Comparison of ENCODE assay signal across 9 cellular contexts in genomic region chr7:17041324-17041723, GRCh38.
DNase-seq lines count a peak whose midpoint lies in the region; ATAC-seq and TF ChIP-seq lines count a peak whose summit lies in the region.
"Had no signal": no experiment of that assay in that cellular context is flagged by ENCODE, and none has a peak within 500 bp of the region (broad histone marks: within the 10 kb centered on the region; RNA-seq: fewer than 3 reads in every experiment).

No MANE protein-coding gene starts in this region.

- H3K4me3 ChIP-seq in RWPE2 (ENCODE audit: severe bottlenecking) (no peak overlapping the region), gastroesophageal sphincter (no peak overlapping the region), spleen (no peak overlapping the region)

- no peak overlapping the region for H3K27ac Mint-ChIP-seq in activated naive CD4-positive, alpha-beta T cell treated with anti-CD3 and anti-CD28 coated beads for 36 hours

- TF ChIP-seq EP300 in gastroesophageal sphincter (IDR thresholded peaks at IDR 0.05): no peak

- H3K9me3 ChIP-seq in RWPE2 (ENCODE audit: severe bottlenecking) (no peaks in the 10 kb centered on the region), gastroesophageal sphincter (no peaks in the 10 kb centered on the region), spleen (no peaks in the 10 kb centered on the region)

- WGBS in gastroesophageal sphincter (ENCODE audit: low coverage in 1 of 2), 2 donors: 4 to 11% methylated on average over 2 of the region's 2 CpGs
- 2 to 6% (median 5%) methylated on average over 2 of the region's 2 CpGs for WGBS in spleen, 5 donors

- peaks cover 7% of the 10 kb centered on the region for H3K27me3 Mint-ChIP-seq in activated naive CD4-positive, alpha-beta T cell treated with anti-CD3 and anti-CD28 coated beads for 36 hours (ENCODE audit: low read depth)

- no peaks in the 10 kb centered on the region for H3K36me3 Mint-ChIP-seq in activated naive CD4-positive, alpha-beta T cell treated with anti-CD3 and anti-CD28 coated beads for 36 hours (ENCODE audit: low read depth)

- peak; percentile 14 to 28 for DNase-seq in SHP77 (lab: John Stamatoyannopoulos, UW)
- DNase-seq in SHP77 treated with DMSO at 0.1 percent for 48 hours (lab: John Stamatoyannopoulos, UW): no peak
- DNase-seq in RWPE2 (ENCODE audit: low spot score): no peak
- no peak for DNase-seq in spleen
- DNase-seq in activated CD8-positive, alpha-beta memory T cell treated with anti-CD3 and anti-CD28 coated beads, Interleukin-2, amount 50 U/mL, for 4 hours: no peak
- no peak for DNase-seq in activated naive CD4-positive, alpha-beta T cell treated with anti-CD3 and anti-CD28 coated beads for 36 hours

- no peak overlapping the region for H3K4me3 Mint-ChIP-seq in activated naive CD4-positive, alpha-beta T cell treated with anti-CD3 and anti-CD28 coated beads for 36 hours

- H3K36me3 ChIP-seq in RWPE2 (ENCODE audit: low read depth) (no peaks in the 10 kb centered on the region), gastroesophageal sphincter (no peaks in the 10 kb centered on the region), spleen (no peaks in the 10 kb centered on the region)

- CTCF ChIA-PET in activated naive CD4-positive, alpha-beta T cell treated with anti-CD3 and anti-CD28 coated beads for 36 hours (lab: Charles Lee): interaction anchor here (0.9 kb wide), 1 partner anchor 9 kb away, joined by 4 read pairs; no protein-coding TSS in a partner anchor

- TF ChIP-seq CTCF in RWPE2 (IDR thresholded peaks at IDR 0.05; ENCODE audit: poor library complexity, severe bottlenecking) (no peak), gastroesophageal sphincter (IDR thresholded peaks at IDR 0.05) (no peak), spleen (IDR thresholded peaks at IDR 0.05 in 8 of 11, conservative IDR thresholded peaks at IDR 0.05 in 3 of 11) (no peak)

- no peaks in the 10 kb centered on the region for H3K9me3 Mint-ChIP-seq in activated naive CD4-positive, alpha-beta T cell treated with anti-CD3 and anti-CD28 coated beads for 36 hours

- peaks cover 28% of the 10 kb centered on the region for H3K4me1 ChIP-seq in RWPE2 (ENCODE audit: insufficient read depth, poor library complexity, severe bottlenecking)
- H3K4me1 ChIP-seq in gastroesophageal sphincter: peaks cover 0 to 14% (median 8%) of the 10 kb centered on the region in 3 donors
- peaks cover 5 to 66% (median 24%) of the 10 kb centered on the region in 6 donors for H3K4me1 ChIP-seq in spleen

- H3K27me3 ChIP-seq in RWPE2 (ENCODE audit: insufficient read depth, poor library complexity, severe bottlenecking) (no peaks in the 10 kb centered on the region), gastroesophageal sphincter (no peaks in the 10 kb centered on the region), spleen (replicated peaks in 1 of 7) (no peaks in the 10 kb centered on the region)

- peaks cover 15% of the 10 kb centered on the region for H3K4me1 Mint-ChIP-seq in activated naive CD4-positive, alpha-beta T cell treated with anti-CD3 and anti-CD28 coated beads for 36 hours (ENCODE audit: low read depth)

- ATAC-seq in RWPE2 (ENCODE audit: low read depth) (peak; percentile 89), gastroesophageal sphincter (peak; percentile 31), GM18519 (IDR thresholded peaks at IDR 0.05; ENCODE audit: low FRiP score, unreplicated experiment) (no peak)

- H3K27ac ChIP-seq in RWPE2 (ENCODE audit: poor library complexity, severe bottlenecking): peak overlapping the region; percentile 71
- H3K27ac ChIP-seq in gastroesophageal sphincter: peak overlapping the region in 1 of 4 donors; percentile 27
- peak overlapping the region in 7 of 8 donors; percentile 39 to 67 (median 48) for H3K27ac ChIP-seq in spleen
- H3K27ac ChIP-seq: C4-2B had no signal

- TF ChIP-seq POLR2A in gastroesophageal sphincter (IDR thresholded peaks at IDR 0.05) (no peak), spleen (IDR thresholded peaks at IDR 0.05) (no peak)

- intact Hi-C loops in spleen (cut with DNase I; ENCODE audit: low total_unique reads): no loop called here
- intact Hi-C loops in activated naive CD4-positive, alpha-beta T cell treated with anti-CD3 and anti-CD28 coated beads for 36 hours (cut with micrococcal nuclease): loop anchor here (1.0 kb wide), 1 partner anchor 18 kb away; no protein-coding TSS in a partner anchor

Comparison
In these comparisons a context has a peak if more than half of its experiments do, and no peak if none do; other contexts are left out.
1. DNase-seq: peak in SHP77 (2 of 2); none in SHP77 treated with DMSO at 0.1 percent for 48 hours (single experiment), RWPE2 (single experiment), spleen (single experiment), activated CD8-positive, alpha-beta memory T cell treated with anti-CD3 and anti-CD28 coated beads, Interleukin-2, amount 50 U/mL, for 4 hours (single experiment) and activated naive CD4-positive, alpha-beta T cell treated with anti-CD3 and anti-CD28 coated beads for 36 hours (single experiment).